ENCODE assay signal across 36 cellular contexts in the genomic region with DNA sequence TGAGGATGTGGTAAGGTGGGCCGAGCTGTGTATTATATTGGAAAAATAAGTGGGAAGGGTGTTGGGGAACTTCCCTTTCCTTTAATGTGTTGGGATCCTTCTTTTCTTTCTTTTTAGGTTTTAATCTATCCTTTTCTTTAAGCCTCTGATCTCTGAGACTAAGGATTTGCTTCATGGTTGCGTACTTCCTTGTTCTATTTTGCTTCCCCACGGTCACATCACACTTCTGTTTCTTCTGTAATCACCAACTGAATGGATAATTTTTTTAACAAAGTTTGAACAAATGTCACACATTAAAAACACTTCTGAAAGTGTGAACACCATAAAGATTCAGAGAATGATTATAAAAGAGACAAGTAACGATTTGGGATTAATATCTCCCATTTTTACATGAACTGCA. TPM values are rescaled to one million over a fixed set of nuclear protein-coding genes. Genes with fewer than 3 reads are reported as not detected.
"Had no signal": no experiment of that assay in that cellular context is flagged by ENCODE, and none has a peak within 500 bp of the region (broad histone marks: within the 10 kb centered on the region; RNA-seq: fewer than 3 reads in every experiment).

No MANE protein-coding gene starts in this region.

- DNase-seq: Karpas-422, Kasumi-1, MG63, MM.1S, MV-4-11, NCI-H1048, NCI-H1092, NCI-H1092 treated with DMSO at 0.1 percent for 48 hours, NCI-H1105, NCI-H1105 treated with DMSO at 0.1 percent for 48 hours, NCI-H1417, NCI-H1417 treated with DMSO at 0.1 percent for 48 hours, NCI-H1436, NCI-H1436 treated with DMSO at 0.1 percent for 48 hours, NCI-H146, NCI-H1694, NCI-H1694 treated with DMSO at 0.1 percent for 48 hours, NCI-H187, NCI-H187 treated with DMSO at 0.1 percent for 48 hours, NCI-H1930, NCI-H2029, NCI-H2029 treated with DMSO at 0.1 percent for 48 hours, NCI-H2081, NCI-H2081 treated with DMSO at 0.1 percent for 48 hours, NCI-H2107, NCI-H2171, NCI-H2171 treated with DMSO at 0.1 percent for 48 hours, NCI-H2227 treated with DMSO at 0.1 percent for 48 hours, NCI-H226, NCI-H345, NCI-H446, NCI-H446 treated with DMSO at 0.1 percent for 48 hours, NCI-H510A, NCI-H510A treated with DMSO at 0.1 percent for 48 hours had no signal

- H3K36me3 ChIP-seq: MG63 had no signal

- H3K4me3 ChIP-seq: MG63 had no signal

RNA-seq across cellular contexts. Expression of a gene that starts 17.4 kb away (rescaled TPM):
- total RNA-seq: LHCN-M2, MCF 10A had no signal
